In the genomic region with DNA sequence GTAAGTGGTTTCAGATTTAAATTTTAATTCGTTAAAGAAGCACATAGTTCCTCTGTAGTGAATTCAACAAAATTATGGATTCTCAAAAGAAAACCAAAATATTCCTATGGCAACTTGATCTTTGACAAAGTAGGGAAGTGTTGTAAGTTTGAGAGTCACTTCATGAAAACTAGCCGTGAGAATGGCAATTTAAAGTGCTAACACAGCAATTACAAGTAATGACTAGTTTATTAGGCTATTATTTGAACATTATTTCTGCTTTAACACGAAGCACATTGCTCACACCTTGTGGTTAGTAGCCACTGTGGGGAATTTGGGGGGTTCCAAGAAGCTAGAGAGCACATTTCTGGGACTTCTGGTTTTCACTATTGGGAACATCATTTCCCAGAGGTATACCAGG, we compare ENCODE assay signal across 14 cellular contexts.
DNase-seq lines count a peak whose midpoint lies in the region; ATAC-seq and TF ChIP-seq lines count a peak whose summit lies in the region.
"Had no signal": no experiment of that assay in that cellular context is flagged by ENCODE, and none has a peak within 500 bp of the region (broad histone marks: within the 10 kb centered on the region; RNA-seq: fewer than 3 reads in every experiment).

No MANE protein-coding gene starts in this region.

- H3K27ac ChIP-seq in GM23338 (ENCODE audit: low read depth): no peak overlapping the region
- H3K27ac ChIP-seq in SK-N-MC: peak overlapping the region; percentile 55
- H3K27ac ChIP-seq: BLaER1 had no signal

- no peaks in the 10 kb centered on the region for H4K20me1 ChIP-seq in GM23338 (replicated peaks; ENCODE audit: insufficient read depth)
- H4K20me1 ChIP-seq: BLaER1 had no signal

- no peaks in the 10 kb centered on the region for H3K9me3 ChIP-seq in SK-N-MC (ENCODE audit: low read depth, low read length)
- H3K9me3 ChIP-seq: BLaER1, Caco-2 had no signal

- no peaks in the 10 kb centered on the region for H3K79me2 ChIP-seq in GM23338 (replicated peaks; ENCODE audit: insufficient read depth)

- H3K9me2 ChIP-seq in GM23338 (ENCODE audit: insufficient read depth): peaks cover 3% of the 10 kb centered on the region; the same call in 1 of the 2 replicates

- H3K36me3 ChIP-seq in GM23338 (ENCODE audit: insufficient read depth): no peaks in the 10 kb centered on the region
- peaks cover 4% of the 10 kb centered on the region; the same call in 1 of the 2 replicates for H3K36me3 ChIP-seq in SK-N-MC (ENCODE audit: insufficient read depth, low read length)
- H3K36me3 ChIP-seq: BLaER1 had no signal

- no peak overlapping the region for H2AFZ ChIP-seq in GM23338

- H3K4me2 ChIP-seq in GM23338: no peak overlapping the region
- H3K4me2 ChIP-seq: BLaER1 had no signal

- H3K4me1 ChIP-seq in GM23338 (ENCODE audit: insufficient read depth): peaks cover 10% of the 10 kb centered on the region; the same call in 1 of the 2 replicates
- H3K4me1 ChIP-seq: BLaER1, Caco-2 had no signal

- no peak for ATAC-seq in GM23338
- no peak for ATAC-seq in GM18870 (IDR thresholded peaks at IDR 0.05; ENCODE audit: unreplicated experiment)

- H3K36me3 Mint-ChIP-seq in GM23338 (ENCODE audit: low read depth) (no peaks in the 10 kb centered on the region), nephron progenitor cell (ENCODE audit: low read depth) (no peaks in the 10 kb centered on the region)
- H3K36me3 Mint-ChIP-seq: CD8-positive, alpha-beta memory T cell; IgD-negative memory B cell had no signal

- no peak overlapping the region for H3K9ac ChIP-seq in SK-N-MC (ENCODE audit: insufficient read length)
- H3K9ac ChIP-seq: BLaER1 had no signal

- peak overlapping the region; percentile 45; the same call in 1 of the 2 replicates for H3K27ac Mint-ChIP-seq in GM23338
- H3K27ac Mint-ChIP-seq in nephron progenitor cell: peak overlapping the region; percentile 23
- H3K27ac Mint-ChIP-seq: CD8-positive, alpha-beta memory T cell; IgD-negative memory B cell had no signal

- H3F3A ChIP-seq in GM23338 (replicated peaks; ENCODE audit: low read depth): no peaks in the 10 kb centered on the region

- DNase-seq in GM23338 (ENCODE audit: low spot score): no peak
- no peak for DNase-seq in SK-N-MC (ENCODE audit: low read depth, low spot score)
- DNase-seq in nephron progenitor cell: no peak
- no peak for DNase-seq in central memory CD4-positive, alpha-beta T cell
- no peak for DNase-seq in stimulated activated naive CD4-positive, alpha-beta T cell treated with Interleukin-2 at 50 U/mL for 16 hours (lab: John Stamatoyannopoulos, UW)
- DNase-seq in NAMALWA (ENCODE audit: low spot score): no peak
- DNase-seq: Caco-2; CD8-positive, alpha-beta memory T cell; DND-41; GDM1; H7 had no signal

- no peak for TF ChIP-seq CTCF in GM23338 (conservative IDR thresholded peaks at IDR 0.05; ENCODE audit: low read depth in 2 of 2)
- no peak for TF ChIP-seq CTCF in nephron progenitor cell (IDR thresholded peaks at IDR 0.05)

- no peaks in the 10 kb centered on the region for H3K27me3 ChIP-seq in GM23338 (ENCODE audit: insufficient read depth)
- H3K27me3 ChIP-seq: BLaER1 had no signal

- H3K4me3 ChIP-seq in GM23338: no peak overlapping the region
- H3K4me3 ChIP-seq in SK-N-MC: peak overlapping the region; percentile 27; the same call in 1 of the 2 replicates
- H3K4me3 ChIP-seq: BLaER1 had no signal

- peaks cover 11% of the 10 kb centered on the region; the same call in 2 of the 3 replicates for H3K4me1 Mint-ChIP-seq in GM23338
- H3K4me1 Mint-ChIP-seq in nephron progenitor cell: peaks cover 24% of the 10 kb centered on the region
- H3K4me1 Mint-ChIP-seq: CD8-positive, alpha-beta memory T cell; IgD-negative memory B cell had no signal

- H3K9me3 Mint-ChIP-seq in GM23338: no peaks in the 10 kb centered on the region
- H3K9me3 Mint-ChIP-seq in nephron progenitor cell: no peaks in the 10 kb centered on the region
- H3K9me3 Mint-ChIP-seq: IgD-negative memory B cell had no signal

- H3K27me3 Mint-ChIP-seq in GM23338 (ENCODE audit: insufficient read depth, low read depth, poor library complexity) (peaks cover 2% of the 10 kb centered on the region), nephron progenitor cell (ENCODE audit: low read depth, poor library complexity) (no peaks in the 10 kb centered on the region)
- H3K27me3 Mint-ChIP-seq: CD8-positive, alpha-beta memory T cell; IgD-negative memory B cell had no signal

- H3K4me3 Mint-ChIP-seq in GM23338 (no peak overlapping the region), nephron progenitor cell (no peak overlapping the region)
- H3K4me3 Mint-ChIP-seq: CD8-positive, alpha-beta memory T cell; IgD-negative memory B cell had no signal

TF ChIP-seq in GM23338, 12 proteins besides CTCF, POLR2A, EP300 and RAD21 (continues in another document):
- TF ChIP-seq, protein P1, sequence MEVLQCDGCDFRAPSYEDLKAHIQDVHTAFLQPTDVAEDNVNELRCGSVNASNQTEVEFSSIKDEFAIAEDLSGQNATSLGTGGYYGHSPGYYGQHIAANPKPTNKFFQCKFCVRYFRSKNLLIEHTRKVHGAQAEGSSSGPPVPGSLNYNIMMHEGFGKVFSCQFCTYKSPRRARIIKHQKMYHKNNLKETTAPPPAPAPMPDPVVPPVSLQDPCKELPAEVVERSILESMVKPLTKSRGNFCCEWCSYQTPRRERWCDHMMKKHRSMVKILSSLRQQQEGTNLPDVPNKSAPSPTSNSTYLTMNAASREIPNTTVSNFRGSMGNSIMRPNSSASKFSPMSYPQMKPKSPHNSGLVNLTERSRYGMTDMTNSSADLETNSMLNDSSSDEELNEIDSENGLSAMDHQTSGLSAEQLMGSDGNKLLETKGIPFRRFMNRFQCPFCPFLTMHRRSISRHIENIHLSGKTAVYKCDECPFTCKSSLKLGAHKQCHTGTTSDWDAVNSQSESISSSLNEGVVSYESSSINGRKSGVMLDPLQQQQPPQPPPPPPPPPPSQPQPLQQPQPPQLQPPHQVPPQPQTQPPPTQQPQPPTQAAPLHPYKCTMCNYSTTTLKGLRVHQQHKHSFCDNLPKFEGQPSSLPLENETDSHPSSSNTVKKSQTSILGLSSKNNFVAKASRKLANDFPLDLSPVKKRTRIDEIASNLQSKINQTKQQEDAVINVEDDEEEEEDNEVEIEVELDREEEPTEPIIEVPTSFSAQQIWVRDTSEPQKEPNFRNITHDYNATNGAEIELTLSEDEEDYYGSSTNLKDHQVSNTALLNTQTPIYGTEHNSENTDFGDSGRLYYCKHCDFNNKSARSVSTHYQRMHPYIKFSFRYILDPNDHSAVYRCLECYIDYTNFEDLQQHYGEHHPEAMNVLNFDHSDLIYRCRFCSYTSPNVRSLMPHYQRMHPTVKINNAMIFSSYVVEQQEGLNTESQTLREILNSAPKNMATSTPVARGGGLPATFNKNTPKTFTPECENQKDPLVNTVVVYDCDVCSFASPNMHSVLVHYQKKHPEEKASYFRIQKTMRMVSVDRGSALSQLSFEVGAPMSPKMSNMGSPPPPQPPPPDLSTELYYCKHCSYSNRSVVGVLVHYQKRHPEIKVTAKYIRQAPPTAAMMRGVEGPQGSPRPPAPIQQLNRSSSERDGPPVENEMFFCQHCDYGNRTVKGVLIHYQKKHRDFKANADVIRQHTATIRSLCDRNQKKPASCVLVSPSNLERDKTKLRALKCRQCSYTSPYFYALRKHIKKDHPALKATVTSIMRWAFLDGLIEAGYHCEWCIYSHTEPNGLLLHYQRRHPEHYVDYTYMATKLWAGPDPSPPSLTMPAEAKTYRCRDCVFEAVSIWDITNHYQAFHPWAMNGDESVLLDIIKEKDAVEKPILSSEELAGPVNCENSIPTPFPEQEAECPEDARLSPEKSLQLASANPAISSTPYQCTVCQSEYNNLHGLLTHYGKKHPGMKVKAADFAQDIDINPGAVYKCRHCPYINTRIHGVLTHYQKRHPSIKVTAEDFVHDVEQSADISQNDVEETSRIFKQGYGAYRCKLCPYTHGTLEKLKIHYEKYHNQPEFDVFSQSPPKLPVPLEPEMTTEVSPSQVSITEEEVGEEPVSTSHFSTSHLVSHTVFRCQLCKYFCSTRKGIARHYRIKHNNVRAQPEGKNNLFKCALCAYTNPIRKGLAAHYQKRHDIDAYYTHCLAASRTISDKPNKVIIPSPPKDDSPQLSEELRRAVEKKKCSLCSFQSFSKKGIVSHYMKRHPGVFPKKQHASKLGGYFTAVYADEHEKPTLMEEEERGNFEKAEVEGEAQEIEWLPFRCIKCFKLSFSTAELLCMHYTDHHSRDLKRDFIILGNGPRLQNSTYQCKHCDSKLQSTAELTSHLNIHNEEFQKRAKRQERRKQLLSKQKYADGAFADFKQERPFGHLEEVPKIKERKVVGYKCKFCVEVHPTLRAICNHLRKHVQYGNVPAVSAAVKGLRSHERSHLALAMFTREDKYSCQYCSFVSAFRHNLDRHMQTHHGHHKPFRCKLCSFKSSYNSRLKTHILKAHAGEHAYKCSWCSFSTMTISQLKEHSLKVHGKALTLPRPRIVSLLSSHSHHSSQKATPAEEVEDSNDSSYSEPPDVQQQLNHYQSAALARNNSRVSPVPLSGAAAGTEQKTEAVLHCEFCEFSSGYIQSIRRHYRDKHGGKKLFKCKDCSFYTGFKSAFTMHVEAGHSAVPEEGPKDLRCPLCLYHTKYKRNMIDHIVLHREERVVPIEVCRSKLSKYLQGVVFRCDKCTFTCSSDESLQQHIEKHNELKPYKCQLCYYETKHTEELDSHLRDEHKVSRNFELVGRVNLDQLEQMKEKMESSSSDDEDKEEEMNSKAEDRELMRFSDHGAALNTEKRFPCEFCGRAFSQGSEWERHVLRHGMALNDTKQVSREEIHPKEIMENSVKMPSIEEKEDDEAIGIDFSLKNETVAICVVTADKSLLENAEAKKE (CRISPR knock-in tag; IDR thresholded peaks at IDR 0.05): no peak
- TF ChIP-seq ZNF114 (CRISPR knock-in tag; IDR thresholded peaks at IDR 0.05) (no peak), EZH2 (IDR thresholded peaks at IDR 0.05; ENCODE audit: low read depth, unreplicated experiment) (no peak), STAT1 (IDR thresholded peaks at IDR 0.05; ENCODE audit: unreplicated experiment) (no peak), CREB1 (CRISPR knock-in tag; IDR thresholded peaks at IDR 0.05; ENCODE audit: low read depth) (no peak), ZNF331 (CRISPR knock-in tag; IDR thresholded peaks at IDR 0.05; ENCODE audit: low read depth) (no peak), NANOG (IDR thresholded peaks at IDR 0.05; ENCODE audit: borderline replicate concordance) (no peak), POLR2AphosphoS5 (IDR thresholded peaks at IDR 0.05; ENCODE audit: low read depth) (no peak), EZH2phosphoT487 (IDR thresholded peaks at IDR 0.05; ENCODE audit: unreplicated experiment) (no peak)
- TF ChIP-seq, protein P2, sequence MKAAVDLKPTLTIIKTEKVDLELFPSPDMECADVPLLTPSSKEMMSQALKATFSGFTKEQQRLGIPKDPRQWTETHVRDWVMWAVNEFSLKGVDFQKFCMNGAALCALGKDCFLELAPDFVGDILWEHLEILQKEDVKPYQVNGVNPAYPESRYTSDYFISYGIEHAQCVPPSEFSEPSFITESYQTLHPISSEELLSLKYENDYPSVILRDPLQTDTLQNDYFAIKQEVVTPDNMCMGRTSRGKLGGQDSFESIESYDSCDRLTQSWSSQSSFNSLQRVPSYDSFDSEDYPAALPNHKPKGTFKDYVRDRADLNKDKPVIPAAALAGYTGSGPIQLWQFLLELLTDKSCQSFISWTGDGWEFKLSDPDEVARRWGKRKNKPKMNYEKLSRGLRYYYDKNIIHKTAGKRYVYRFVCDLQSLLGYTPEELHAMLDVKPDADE (IDR thresholded peaks at IDR 0.05): no peak
